Comparison of ENCODE assay signal across 8 cellular contexts in genomic region chr19:10251792-10252694, GRCh38. TPM values are rescaled to one million over a fixed set of nuclear protein-coding genes. Genes with fewer than 3 reads are reported as not detected.
DNase-seq lines count a peak whose midpoint lies in the region; ATAC-seq, FAIRE-seq and TF ChIP-seq lines count a peak whose summit lies in the region.

Gene MRPL4 (plus strand): TSS chr19:10252214. CDS start chr19:10252254, 40 bp downstream.

- no peaks in the 10 kb centered on the region for H4K20me1 ChIP-seq in OCI-LY1 (ENCODE audit: insufficient read depth, low read length)

- peak within 1 kb of the TSS; percentile 79 for H3K27ac ChIP-seq in HUES64 (ENCODE audit: low read depth, low read length)
- peak within 1 kb of the TSS; percentile 41 for H3K27ac ChIP-seq in OCI-LY1 (ENCODE audit: low read depth, low read length, poor library complexity, severe bottlenecking)

- no peak for TF ChIP-seq CTCF in Calu3 (IDR thresholded peaks at IDR 0.05; ENCODE audit: unreplicated experiment)
- no peak for TF ChIP-seq CTCF in OCI-LY1 (IDR thresholded peaks at IDR 0.05; ENCODE audit: low read length)
- no peak for TF ChIP-seq CTCF in mesothelial cell of epicardium (IDR thresholded peaks at IDR 0.05; ENCODE audit: unreplicated experiment)

- H3K4me3 ChIP-seq in HUES64 (ENCODE audit: low read length) (peak within 1 kb of the TSS; percentile 81), OCI-LY1 (ENCODE audit: low read depth, low read length, poor library complexity, severe bottlenecking) (peak within 1 kb of the TSS; percentile 94)

- H3K9ac ChIP-seq in HUES64 (ENCODE audit: low read depth, low read length) (peak within 1 kb of the TSS; percentile 79), OCI-LY1 (ENCODE audit: low read length) (peak within 1 kb of the TSS; percentile 92)

- H2AFZ ChIP-seq in OCI-LY1 (ENCODE audit: low read length), result no peak within 1 kb of the TSS

- H3K27me3 Mint-ChIP-seq in Calu3 (ENCODE audit: unreplicated experiment), result no peaks in the 10 kb centered on the region
- H3K27me3 Mint-ChIP-seq in mesothelial cell of epicardium (ENCODE audit: low read depth), result no peaks in the 10 kb centered on the region

- H3K4me2 ChIP-seq in OCI-LY1 (ENCODE audit: low read length), result peak within 1 kb of the TSS; percentile 100

- peaks cover 5% of the 10 kb centered on the region for H3K4me1 ChIP-seq in HUES64 (ENCODE audit: insufficient read depth, low read length)
- peaks cover 34% of the 10 kb centered on the region for H3K4me1 ChIP-seq in OCI-LY1 (ENCODE audit: insufficient read depth, low read length, severe bottlenecking)

- ATAC-seq in GM21447 (IDR thresholded peaks at IDR 0.05; ENCODE audit: unreplicated experiment), result peak; percentile 87

- H3K9me3 ChIP-seq in HUES64 (ENCODE audit: insufficient read depth, low read depth, low read length), result no peaks in the 10 kb centered on the region
- H3K9me3 ChIP-seq in OCI-LY1 (ENCODE audit: low read length), result no peaks in the 10 kb centered on the region

- CTCF ChIA-PET in Calu3 (lab: Charles Lee), result interaction anchor here (1.1 to 1.3 kb wide), 2 partner anchors 137 to 146 kb away, joined by 3 to 4 read pairs; partner anchors contain the start of gene PPAN

- H3K27ac Mint-ChIP-seq in Calu3 (ENCODE audit: unreplicated experiment) (peak within 1 kb of the TSS; percentile 89), mesothelial cell of epicardium (peak within 1 kb of the TSS; percentile 98)

- H3K27me3 ChIP-seq in HUES64 (ENCODE audit: insufficient read depth, low read length) (no peaks in the 10 kb centered on the region), OCI-LY1 (ENCODE audit: insufficient read depth, low read length) (no peaks in the 10 kb centered on the region)

- peaks cover 31% of the 10 kb centered on the region for H3K36me3 Mint-ChIP-seq in Calu3 (ENCODE audit: insufficient read depth, unreplicated experiment)
- peaks cover 11% of the 10 kb centered on the region for H3K36me3 Mint-ChIP-seq in mesothelial cell of epicardium

- no TSS peak for BruUV-seq in Calu3 (replicated peaks; lab: Mats Ljungman, UMichigan)

- FAIRE-seq in endometrium (lab: Jason Lieb, UNC), result peak; percentile 98

- H3K4me3 Mint-ChIP-seq in Calu3 (ENCODE audit: low read depth, unreplicated experiment) (peak within 1 kb of the TSS; percentile 94), mesothelial cell of epicardium (peak within 1 kb of the TSS; percentile 99)

- no peaks in the 10 kb centered on the region for H3K9me2 ChIP-seq in OCI-LY1 (ENCODE audit: low read depth, low read length)

- H3K9me3 Mint-ChIP-seq in Calu3 (ENCODE audit: low read depth, unreplicated experiment), result no peaks in the 10 kb centered on the region
- no peaks in the 10 kb centered on the region for H3K9me3 Mint-ChIP-seq in mesothelial cell of epicardium

- H3K79me2 ChIP-seq in OCI-LY1 (ENCODE audit: insufficient read depth, low read length), result peaks cover 8% of the 10 kb centered on the region

- H3K36me3 ChIP-seq in HUES64 (ENCODE audit: insufficient read depth, low read length) (peaks cover 32% of the 10 kb centered on the region), OCI-LY1 (ENCODE audit: insufficient read depth, low read length) (peaks cover 35% of the 10 kb centered on the region)

- H3K4me1 Mint-ChIP-seq in Calu3 (ENCODE audit: low read depth, unreplicated experiment) (no peaks in the 10 kb centered on the region), mesothelial cell of epicardium (peaks cover 10% of the 10 kb centered on the region)

- under 1% methylated on average over 77 of the region's 77 CpGs for WGBS in HUES64

- 0 out of 2 replicates have a peak, but pooled peaks cover 1% of the 10 kb centered on the region for H3F3A ChIP-seq in OCI-LY1 (ENCODE audit: insufficient read depth, low read length)

- intact Hi-C loops in Calu3 (cut with micrococcal nuclease; ENCODE audit: unreplicated experiment), result loop anchor here (2.0 to 5.0 kb wide), 2 partner anchors 60 to 321 kb away; partner anchors contain the start of gene DNMT1

- DNase-seq in Calu3, result peak; percentile 88
- DNase-seq in activated CD8-positive, alpha-beta memory T cell treated with anti-CD3 and anti-CD28 coated beads, Interleukin-2, amount 50 U/mL, for 4 hours, result peak; percentile 93
- DNase-seq in mesothelial cell of epicardium (ENCODE audit: low spot score in 2 of 2, unreplicated experiment in 2 of 2), result peak; percentile 90 to 91
- DNase-seq in stimulated activated CD8-positive, alpha-beta memory T cell treated with anti-CD3 and anti-CD28 coated beads, Interleukin-15, amount 100 ng/mL, for 48 hours (ENCODE audit: low read depth in 2 of 2), result peak; percentile 93 to 94

RNA-seq across cellular contexts. Expression of gene MRPL4, which starts in this region (rescaled TPM):
- total RNA-seq in Calu3 (2022), result 59.2 and 60.4 TPM in 2 replicates
- 63.1 TPM for polyA plus RNA-seq in HUES64 (2013, experiment 1 of 2)
- polyA plus RNA-seq in HUES64 (2013, experiment 2 of 2), result 57.9 TPM
- 54.1 to 57.4 TPM (median 54.4 TPM) in 3 replicates for total RNA-seq in mesothelial cell of epicardium

Comparison
In these comparisons a context has a peak if more than half of its experiments do, and no peak if none do; other contexts are left out.
1. Peak in every context shown above with its lines: DNase-seq, ATAC-seq, H3K4me3 ChIP-seq and H3K27ac ChIP-seq.